In genomic region chr10:98292976-98293375, GRCh38 we compare ENCODE assay signal across 21 cellular contexts. TPM values are rescaled to one million over a fixed set of nuclear protein-coding genes. Genes with fewer than 3 reads are reported as not detected.
"Had no signal": no experiment of that assay in that cellular context is flagged by ENCODE, and none has a peak within 500 bp of the region (broad histone marks: within the 10 kb centered on the region; RNA-seq: fewer than 3 reads in every experiment).

No MANE protein-coding gene starts in this region.

- H3K27ac ChIP-seq: foreskin keratinocyte, neural progenitor cell, ovary, right lobe of liver, thyroid gland, WERI-Rb-1 had no signal

- H3K9me3 Mint-ChIP-seq: activated naive CD4-positive, alpha-beta T cell treated with anti-CD3 and anti-CD28 coated beads, Interleukin-2, amount 50 U/mL, for 72 hours; naive B cell; neural progenitor cell; stimulated activated naive B cell treated with anti-CD40 and anti-IgM and Interleukin-4, amounts not matched to agents 10 μg/mL and 1 μg/mL and 100 μg/mL, for 72 hours had no signal

- H3K9ac ChIP-seq: neural progenitor cell had no signal

- H3K36me3 Mint-ChIP-seq: activated naive CD4-positive, alpha-beta T cell treated with anti-CD3 and anti-CD28 coated beads, Interleukin-2, amount 50 U/mL, for 72 hours; neural progenitor cell; stimulated activated naive B cell treated with anti-CD40 and anti-IgM and Interleukin-4, amounts not matched to agents 10 μg/mL and 1 μg/mL and 100 μg/mL, for 72 hours had no signal

- DNase-seq: activated CD4-positive, alpha-beta T cell treated with anti-CD3 and anti-CD28 coated beads for 1 hour; activated CD4-positive, alpha-beta T cell treated with anti-CD3 and anti-CD28 coated beads, Interleukin-2, amount 50 U/mL, for 4 hours; activated gamma-delta T cell treated with Interleukin-2 at 50 U/mL for 16 hours; foreskin keratinocyte; hippocampal formation; left colon; naive B cell; ovary; stimulated activated CD4-positive, alpha-beta T cell treated with anti-CD3 and anti-CD28 coated beads, Interleukin-4, amount 100 ng/mL, for 24 hours; stimulated activated naive B cell treated with anti-CD40 and anti-IgM and Interleukin-4, amounts not matched to agents 10 μg/mL and 1 μg/mL and 100 μg/mL, for 72 hours; SW 1271; thyroid gland; WERI-Rb-1 had no signal

- H3K36me3 ChIP-seq: neural progenitor cell, ovary, right lobe of liver, thyroid gland, WERI-Rb-1 had no signal

- ATAC-seq: activated naive CD4-positive, alpha-beta T cell treated with anti-CD3 and anti-CD28 coated beads, Interleukin-2, amount 50 U/mL, for 72 hours; left colon had no signal

- H3K27me3 ChIP-seq: dorsolateral prefrontal cortex, neural progenitor cell, ovary, right lobe of liver, thyroid gland had no signal

- H3K9me3 ChIP-seq: ovary, right lobe of liver, thyroid gland had no signal

- H3K4me1 ChIP-seq: foreskin keratinocyte, right lobe of liver had no signal

- H3K27ac Mint-ChIP-seq: activated naive CD4-positive, alpha-beta T cell treated with anti-CD3 and anti-CD28 coated beads, Interleukin-2, amount 50 U/mL, for 72 hours; neural progenitor cell; stimulated activated naive B cell treated with anti-CD40 and anti-IgM and Interleukin-4, amounts not matched to agents 10 μg/mL and 1 μg/mL and 100 μg/mL, for 72 hours had no signal

- H3K4me2 ChIP-seq: neural progenitor cell, smooth muscle cell had no signal

- H3K4me3 Mint-ChIP-seq: naive B cell; neural progenitor cell; stimulated activated naive B cell treated with anti-CD40 and anti-IgM and Interleukin-4, amounts not matched to agents 10 μg/mL and 1 μg/mL and 100 μg/mL, for 72 hours had no signal

- H3K4me3 ChIP-seq: dorsolateral prefrontal cortex, lung, neural progenitor cell, ovary, right lobe of liver, smooth muscle cell, thyroid gland had no signal

RNA-seq across cellular contexts. Expression of gene LOXL4, which starts 25.0 kb away (rescaled TPM):
- total RNA-seq: activated CD8-positive, alpha-beta memory T cell treated with anti-CD3 and anti-CD28 coated beads for 36 hours; activated naive CD4-positive, alpha-beta T cell treated with anti-CD3 and anti-CD28 coated beads, Interleukin-2, amount 50 U/mL, for 72 hours; T-helper 2 cell treated with Interferon-gamma antibody and Interleukin-4, amounts not matched to agents 100 ng/mL and 5 ng/mL, for 36 hours had no signal
